In the genomic region with DNA sequence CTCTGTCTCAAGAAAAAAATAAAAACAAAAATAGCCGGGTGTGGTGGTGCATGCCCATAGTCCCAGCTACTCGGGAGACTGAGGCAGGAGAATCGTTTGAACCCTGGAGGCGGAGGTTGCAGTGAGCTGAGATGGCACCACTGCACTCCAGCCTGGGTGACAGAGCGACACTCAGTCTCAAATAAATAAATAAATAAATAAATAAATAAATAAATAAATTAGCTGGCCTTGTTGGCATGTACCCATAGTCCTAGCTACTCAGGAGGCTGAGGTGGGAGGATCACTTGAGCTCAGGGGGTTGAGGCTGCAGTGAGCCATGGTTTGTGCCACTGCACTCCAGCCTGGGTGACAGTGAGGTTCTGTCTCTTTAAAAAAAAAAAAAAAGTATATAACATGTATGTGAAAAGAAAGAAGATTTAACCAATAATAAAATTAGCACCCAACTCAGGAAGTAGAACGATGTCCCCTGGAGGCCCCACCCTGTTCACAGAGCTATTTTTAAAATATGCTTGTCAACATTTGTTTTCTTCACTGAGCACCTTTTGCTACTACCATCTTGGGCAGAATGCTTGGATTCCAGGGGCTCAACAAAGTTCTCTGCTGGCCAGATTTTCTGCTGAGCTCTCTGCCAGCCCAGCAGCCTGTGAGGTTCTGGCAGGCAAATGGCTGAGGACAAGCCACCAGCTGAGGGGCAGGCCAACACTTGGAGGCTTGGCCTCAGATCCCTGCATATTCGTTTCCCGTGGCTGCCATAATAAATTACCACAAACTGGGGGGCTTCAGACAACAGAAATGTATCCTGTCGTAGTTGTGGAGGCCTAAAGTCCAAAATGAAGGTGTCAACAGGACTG, we compare ENCODE assay signal across 18 cellular contexts. TPM values are rescaled to one million over a fixed set of nuclear protein-coding genes. Genes with fewer than 3 reads are reported as not detected.
DNase-seq lines count a peak whose midpoint lies in the region; ATAC-seq and TF ChIP-seq lines count a peak whose summit lies in the region.
"Had no signal": no experiment of that assay in that cellular context is flagged by ENCODE, and none has a peak within 500 bp of the region (broad histone marks: within the 10 kb centered on the region; RNA-seq: fewer than 3 reads in every experiment).

No MANE protein-coding gene starts in this region.

- peak overlapping the region; percentile 43 for H3K4me2 ChIP-seq in OCI-LY7 (ENCODE audit: low read length)

- H3K79me2 ChIP-seq in OCI-LY7 (ENCODE audit: insufficient read depth, low read depth, low read length) = peaks cover 17% of the 10 kb centered on the region; the same call in 1 of the 2 replicates

- no peak overlapping the region for H3K27ac Mint-ChIP-seq in activated CD4-positive, alpha-beta T cell treated with anti-CD3 and anti-CD28 coated beads, Interleukin-2, amount 10 ng/mL, durations not matched to agents 24 days and 14 days

- H3K27ac ChIP-seq in OCI-LY7 (ENCODE audit: low read depth, low read length, poor library complexity, severe bottlenecking) = no peak overlapping the region
- H3K27ac ChIP-seq in heart right ventricle = peak overlapping the region in 8 of 10 donors; percentile 8 to 63 (median 58)
- peak overlapping the region in 5 of 8 donors; percentile 15 to 85 (median 61) for H3K27ac ChIP-seq in spleen
- H3K27ac ChIP-seq in body of pancreas = no peak overlapping the region
- H3K27ac ChIP-seq: 22Rv1, ovary had no signal

- CTCF ChIA-PET in OCI-LY7 (lab: Charles Lee; ENCODE audit: unreplicated experiment) = no interaction called here

- peaks cover 3% of the 10 kb centered on the region for H3K36me3 Mint-ChIP-seq in activated CD4-positive, alpha-beta T cell treated with anti-CD3 and anti-CD28 coated beads, Interleukin-2, amount 10 ng/mL, durations not matched to agents 24 days and 14 days (ENCODE audit: low read depth)

- no peaks in the 10 kb centered on the region for H3K27me3 Mint-ChIP-seq in activated CD4-positive, alpha-beta T cell treated with anti-CD3 and anti-CD28 coated beads, Interleukin-2, amount 10 ng/mL, durations not matched to agents 24 days and 14 days

- peaks cover 32% of the 10 kb centered on the region for H3K4me1 ChIP-seq in OCI-LY7 (ENCODE audit: insufficient read depth, low read length, poor library complexity, severe bottlenecking)
- peaks cover 0 to 47% (median 37%) of the 10 kb centered on the region in 9 donors for H3K4me1 ChIP-seq in heart right ventricle
- H3K4me1 ChIP-seq in spleen = peaks cover 17 to 86% (median 45%) of the 10 kb centered on the region in 6 donors
- peaks cover 10% of the 10 kb centered on the region for H3K4me1 ChIP-seq in body of pancreas

- H3K4me3 Mint-ChIP-seq in activated CD4-positive, alpha-beta T cell treated with anti-CD3 and anti-CD28 coated beads, Interleukin-2, amount 10 ng/mL, durations not matched to agents 24 days and 14 days = no peak overlapping the region
- H3K4me3 Mint-ChIP-seq: endodermal cell; T-helper 1 cell treated with Interleukin-12 subunit alpha and Interleukin-12 subunit beta and Interleukin-4 antibody, amounts not matched to agents 30 μg/mL and 1 μg/mL, for 36 hours had no signal

- no peaks in the 10 kb centered on the region for H3K9me3 Mint-ChIP-seq in activated CD4-positive, alpha-beta T cell treated with anti-CD3 and anti-CD28 coated beads, Interleukin-2, amount 10 ng/mL, durations not matched to agents 24 days and 14 days
- H3K9me3 Mint-ChIP-seq: brain; endodermal cell; T-helper 1 cell treated with Interleukin-12 subunit alpha and Interleukin-12 subunit beta and Interleukin-4 antibody, amounts not matched to agents 30 μg/mL and 1 μg/mL, for 36 hours had no signal

- 67 to 70% methylated on average over 9 of the region's 9 CpGs for WGBS in heart right ventricle, 2 donors
- 66 to 80% (median 76%) methylated on average over 9 of the region's 9 CpGs for WGBS in spleen, 5 donors
- 72 to 77% methylated on average over 9 of the region's 9 CpGs for WGBS in body of pancreas, 2 donors

- intact Hi-C loops in activated CD4-positive, alpha-beta T cell treated with anti-CD3 and anti-CD28 coated beads, Interleukin-2, amount 10 ng/mL, durations not matched to agents 24 days and 14 days (cut with micrococcal nuclease) = no loop called here
- intact Hi-C loops in OCI-LY7 (cut with micrococcal nuclease; ENCODE audit: unreplicated experiment) = loop anchor here (10.0 kb wide), 1 partner anchor 256 kb away; a partner anchor contains a TSS
- intact Hi-C loops in heart right ventricle (cut with DNase I) = no loop called here
- intact Hi-C loops in spleen (cut with DNase I; ENCODE audit: low total_unique reads) = no loop called here
- intact Hi-C loops in body of pancreas (cut with DNase I) = no loop called here

- H3K27me3 ChIP-seq in heart right ventricle = no peaks in the 10 kb centered on the region
- no peaks in the 10 kb centered on the region for H3K27me3 ChIP-seq in spleen (replicated peaks in 1 of 7)
- no peaks in the 10 kb centered on the region for H3K27me3 ChIP-seq in body of pancreas
- H3K27me3 ChIP-seq: ovary, upper lobe of left lung had no signal

- TF ChIP-seq CTCF in OCI-LY7 (conservative IDR thresholded peaks at IDR 0.05; ENCODE audit: low read length) = no peak
- no peak for TF ChIP-seq CTCF in heart right ventricle (IDR thresholded peaks at IDR 0.05)
- no peak for TF ChIP-seq CTCF in spleen (IDR thresholded peaks at IDR 0.05 in 8 of 11, conservative IDR thresholded peaks at IDR 0.05 in 3 of 11)
- TF ChIP-seq CTCF in body of pancreas (IDR thresholded peaks at IDR 0.05) = no peak

- H3K4me1 Mint-ChIP-seq in activated CD4-positive, alpha-beta T cell treated with anti-CD3 and anti-CD28 coated beads, Interleukin-2, amount 10 ng/mL, durations not matched to agents 24 days and 14 days = peaks cover 24% of the 10 kb centered on the region

- no peaks in the 10 kb centered on the region for H3K9me3 ChIP-seq in OCI-LY7 (ENCODE audit: low read length)
- H3K9me3 ChIP-seq in heart right ventricle = no peaks in the 10 kb centered on the region
- no peaks in the 10 kb centered on the region for H3K9me3 ChIP-seq in spleen
- H3K9me3 ChIP-seq in body of pancreas = no peaks in the 10 kb centered on the region
- H3K9me3 ChIP-seq: ovary, upper lobe of left lung had no signal

- no peaks in the 10 kb centered on the region for H3K9me2 ChIP-seq in OCI-LY7 (ENCODE audit: insufficient read depth, low read length)

- POLR2A ChIA-PET in OCI-LY7 (lab: Charles Lee) = interaction anchor here (0.6 to 0.8 kb wide), 3 partner anchors 10 to 134 kb away, joined by 3 to 6 read pairs (median 3); a partner anchor contains a TSS

- ATAC-seq in heart right ventricle = peak in 2 of 8 donors; percentile 28 to 42
- no peak for ATAC-seq in GM18858 (IDR thresholded peaks at IDR 0.05; ENCODE audit: unreplicated experiment)
- ATAC-seq in GM18873 (IDR thresholded peaks at IDR 0.05; ENCODE audit: low FRiP score, unreplicated experiment) = no peak
- ATAC-seq in body of pancreas = no peak

- TF ChIP-seq POLR2A in spleen (IDR thresholded peaks at IDR 0.05) = no peak
- no peak for TF ChIP-seq POLR2A in body of pancreas (IDR thresholded peaks at IDR 0.05)

- no peak overlapping the region for H3K4me3 ChIP-seq in OCI-LY7 (ENCODE audit: low read depth, low read length, poor library complexity, severe bottlenecking)
- H3K4me3 ChIP-seq in heart right ventricle = no peak overlapping the region
- H3K4me3 ChIP-seq in spleen = peak overlapping the region in 2 of 8 donors; percentile 2 to 43
- H3K4me3 ChIP-seq in body of pancreas = no peak overlapping the region
- H3K4me3 ChIP-seq: ovary, upper lobe of left lung had no signal

- H4K20me1 ChIP-seq in OCI-LY7 (ENCODE audit: insufficient read depth, low read length) = no peaks in the 10 kb centered on the region

- no peak overlapping the region for H2AFZ ChIP-seq in OCI-LY7 (ENCODE audit: low read length)

- H3K36me3 ChIP-seq in OCI-LY7 (ENCODE audit: insufficient read depth, low read length) (peaks cover 5% of the 10 kb centered on the region; the same call in 1 of the 2 replicates), heart right ventricle (no peaks in the 10 kb centered on the region), spleen (peaks cover 0 to 8% (median 0%) of the 10 kb centered on the region in 6 donors), body of pancreas (replicated peaks in 1 of 2; ENCODE audit: insufficient read depth in 1 of 2, low read depth in 2 of 2) (no peaks in the 10 kb centered on the region)
- H3K36me3 ChIP-seq: ovary, upper lobe of left lung had no signal

- DNase-seq in activated CD4-positive, alpha-beta T cell treated with anti-CD3 and anti-CD28 coated beads, Interleukin-2, amount 10 ng/mL, durations not matched to agents 24 days and 14 days = peak; percentile 61
- DNase-seq in activated CD4-positive, alpha-beta T cell treated with anti-CD3 and anti-CD28 coated beads, Interleukin-2, amount 50 U/mL, for 4 hours = no peak
- DNase-seq in OCI-LY7 (ENCODE audit: low spot score) (peak; percentile 15), heart right ventricle (no peak), spleen (no peak), body of pancreas (no peak)
- DNase-seq: activated CD4-positive, alpha-beta T cell treated with anti-CD3 and anti-CD28 coated beads for 48 hours; activated gamma-delta T cell treated with Interleukin-2 at 50 U/mL for 16 hours; endodermal cell; NCI-H2227 treated with DMSO at 0.1 percent for 48 hours; ovary; stimulated activated CD4-positive, alpha-beta T cell treated with anti-CD3 and anti-CD28 coated beads, Interleukin-15, amount 100 ng/mL, for 24 hours; upper lobe of left lung had no signal

- BruUV-seq in OCI-LY7 (replicated peaks; lab: Mats Ljungman, UMichigan) = no TSS peak

RNA-seq across cellular contexts. Expression of a gene that starts 5.1 kb away (rescaled TPM):
- 8.0 and 8.1 TPM in 2 replicates for total RNA-seq in activated CD4-positive, alpha-beta T cell treated with anti-CD3 and anti-CD28 coated beads, Interleukin-2, amount 10 ng/mL, durations not matched to agents 24 days and 14 days
- 12.9 and 13.8 TPM in 2 replicates for total RNA-seq in OCI-LY7 (2014; rRNA removed; shearing (Covaris generic))
- 23.4 and 25.2 TPM in 2 replicates for total RNA-seq in OCI-LY7 (2022)
- total RNA-seq in heart right ventricle = 10 to 100 TPM; 15.7 to 24.1 (median 19.3) TPM
- 10 to 100 TPM; 15.9 to 18.1 TPM for polyA plus RNA-seq in heart right ventricle
- total RNA-seq in spleen = 10 to 100 TPM; 12.5 to 25.3 (median 16.8) TPM
- polyA plus RNA-seq in spleen = 10 to 100 TPM in 2 of 3 donors, 1 to 10 TPM in 1; 9.7 to 11.6 (median 10.6) TPM
- 10 to 100 TPM; 10.1 to 24.7 TPM for total RNA-seq in body of pancreas

RNA-seq across cellular contexts. Expression of a gene that starts 35.5 kb away (rescaled TPM):
- total RNA-seq in activated CD4-positive, alpha-beta T cell treated with anti-CD3 and anti-CD28 coated beads, Interleukin-2, amount 10 ng/mL, durations not matched to agents 24 days and 14 days = 57.7 and 61.9 TPM in 2 replicates
- total RNA-seq in OCI-LY7 (2014; rRNA removed; shearing (Covaris generic)) = 72.4 and 104 TPM in 2 replicates
- total RNA-seq in OCI-LY7 (2022) = 53.3 and 63.9 TPM in 2 replicates
- total RNA-seq in heart right ventricle = 10 to 100 TPM; 13.4 to 22.3 (median 15.2) TPM
- polyA plus RNA-seq in heart right ventricle = 10 to 100 TPM; 21.9 to 27.9 TPM
- 10 to 100 TPM; 17.2 to 27.4 (median 18.7) TPM for total RNA-seq in spleen
- polyA plus RNA-seq in spleen = 10 to 100 TPM; 25.8 to 29.0 (median 28.5) TPM
- 10 to 100 TPM; 15.6 to 27.7 TPM for total RNA-seq in body of pancreas

RNA-seq across cellular contexts. Expression of a gene that starts 35.6 kb away (rescaled TPM):
- total RNA-seq in activated CD4-positive, alpha-beta T cell treated with anti-CD3 and anti-CD28 coated beads, Interleukin-2, amount 10 ng/mL, durations not matched to agents 24 days and 14 days = 114 and 128 TPM in 2 replicates
- total RNA-seq in OCI-LY7 (2014; rRNA removed; shearing (Covaris generic)) = 111 and 113 TPM in 2 replicates
- total RNA-seq in OCI-LY7 (2022) (229 and 288 TPM in 2 replicates), heart right ventricle (10 to 100 TPM; 50.4 to 72.3 (median 63.3) TPM), spleen (100 to 1,000 TPM in 2 of 7 donors, 10 to 100 TPM in 5; 55.7 to 109 (median 79.1) TPM), body of pancreas (100 to 1,000 TPM in 1 of 2 donors, 10 to 100 TPM in 1; 22.1 to 115 TPM)
- polyA plus RNA-seq in heart right ventricle (10 to 100 TPM; 27.2 to 85.2 TPM), spleen (100 to 1,000 TPM in 2 of 3 donors, 10 to 100 TPM in 1; 54.5 to 127 (median 106) TPM)

Comparison
In these comparisons a context has a peak if more than half of its experiments do, and no peak if none do; other contexts are left out.
1. DNase-seq: peak in activated CD4-positive, alpha-beta T cell treated with anti-CD3 and anti-CD28 coated beads, Interleukin-2, amount 10 ng/mL, durations not matched to agents 24 days and 14 days (single experiment) and OCI-LY7 (single experiment); none in activated CD4-positive, alpha-beta T cell treated with anti-CD3 and anti-CD28 coated beads, Interleukin-2, amount 50 U/mL, for 4 hours (0 of 2), heart right ventricle (0 of 2), spleen (single experiment) and body of pancreas (0 of 4).
2. H3K27ac ChIP-seq: peak in heart right ventricle (8 of 10) and spleen (5 of 8); none in OCI-LY7 (single experiment) and body of pancreas (0 of 4).